8 cellular contexts compared by ENCODE assay signal in genomic region chr11:66069715-66070603, GRCh38.
DNase-seq lines count a peak whose midpoint lies in the region; FAIRE-seq and TF ChIP-seq lines count a peak whose summit lies in the region.

TSS of gene PACS1 (plus strand) at chr11:66070272. CDS start at chr11:66070487, 215 bp downstream.

- H3K27ac ChIP-seq in cingulate gyrus (ENCODE audit: low read depth, low read length), result peak within 1 kb of the TSS; percentile 91

- FAIRE-seq in H54 (lab: Jason Lieb, UNC), result no peak

- TF ChIP-seq POLR2A in H54 (IDR thresholded peaks at IDR 0.05; ENCODE audit: low read depth, low read length), result peak; percentile 87

- DNase-seq in EL, result peak; percentile 86
- peak; percentile 82 for DNase-seq in H54 (ENCODE audit: insufficient read length, low spot score)
- DNase-seq in NCI-H1092 (lab: John Stamatoyannopoulos, UW), result peak; percentile 51
- DNase-seq in activated CD4-positive, alpha-beta T cell treated with anti-CD3 and anti-CD28 coated beads for 48 hours, result peak; percentile 74
- DNase-seq in kidney tubule cell (ENCODE audit: low spot score), result peak; percentile 81
- DNase-seq in stimulated activated CD4-positive, alpha-beta T cell treated with anti-CD3 and anti-CD28 coated beads, Interleukin-1b, Interleukin-23, amount 100 ng/mL, for 4 hours (ENCODE audit: low read depth in 2 of 2), result peak; percentile 62 to 68
- DNase-seq in putamen (ENCODE audit: low spot score), result no peak
